In the genomic region with DNA sequence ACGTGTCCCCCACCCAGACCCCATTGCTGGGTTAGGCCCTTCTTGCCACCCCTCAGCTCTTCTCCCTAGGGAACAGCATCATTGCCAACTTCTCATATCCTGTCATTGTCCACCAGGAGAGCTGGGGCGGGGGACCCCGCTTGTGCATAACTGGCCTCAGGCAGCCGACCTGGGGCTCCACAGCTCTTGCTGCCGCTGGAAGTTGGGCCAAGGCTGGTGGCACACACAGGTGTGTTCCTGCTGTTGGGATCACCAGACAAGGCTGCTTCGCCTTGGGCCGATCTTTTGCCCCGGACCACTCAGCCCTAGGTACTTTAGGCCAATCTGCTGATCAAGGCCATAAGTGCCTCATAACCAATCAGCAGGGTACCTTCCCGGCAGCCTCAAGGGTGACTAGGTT, we compare ENCODE assay signal across 7 cellular contexts.
"Had no signal": no experiment of that assay in that cellular context is flagged by ENCODE, and none has a peak within 500 bp of the region (broad histone marks: within the 10 kb centered on the region; RNA-seq: fewer than 3 reads in every experiment).

No MANE protein-coding gene starts in this region.

- H3K4me3 ChIP-seq: GM23338 had no signal

- H3K4me1 Mint-ChIP-seq: IgD-negative memory B cell had no signal

- H3K4me3 Mint-ChIP-seq: GM23338, H9, IgD-negative memory B cell had no signal

- DNase-seq: H9, HCEC 1CT, KBM-7 had no signal

- H3K27ac Mint-ChIP-seq: GM23338, H9, IgD-negative memory B cell had no signal

- H3K27ac ChIP-seq: HL-60 had no signal

- ATAC-seq: GM23338, HepG2 had no signal
